14 cellular contexts compared by ENCODE assay signal in genomic region chr9:114290561-114290986, GRCh38. TPM values are rescaled to one million over a fixed set of nuclear protein-coding genes. Genes with fewer than 3 reads are reported as not detected.
DNase-seq lines count a peak whose midpoint lies in the region; ATAC-seq, FAIRE-seq and TF ChIP-seq lines count a peak whose summit lies in the region.
"Had no signal": no experiment of that assay in that cellular context is flagged by ENCODE, and none has a peak within 500 bp of the region (broad histone marks: within the 10 kb centered on the region; RNA-seq: fewer than 3 reads in every experiment).

No MANE protein-coding gene starts in this region.

- no peak for ATAC-seq in sciatic nerve
- ATAC-seq in GM18907 (IDR thresholded peaks at IDR 0.05; ENCODE audit: unreplicated experiment), result no peak
- ATAC-seq in HG03280 (IDR thresholded peaks at IDR 0.05; ENCODE audit: unreplicated experiment), result no peak

- no peak overlapping the region for H3K9ac ChIP-seq in astrocyte (ENCODE audit: low read length)
- no peak overlapping the region for H3K9ac ChIP-seq in kidney (ENCODE audit: low read length in 2 of 2)

- H3K9me3 ChIP-seq in astrocyte (ENCODE audit: insufficient read depth, low read depth, low read length) (no peaks in the 10 kb centered on the region), kidney (ENCODE audit: control insufficient read depth in 1 of 2, low read length in 2 of 2) (no peaks in the 10 kb centered on the region)

- no peaks in the 10 kb centered on the region for H3K27me3 ChIP-seq in astrocyte (ENCODE audit: insufficient read depth, low read length)

- H3K9me3 Mint-ChIP-seq in astrocyte (ENCODE audit: unreplicated experiment), result peaks cover 7% of the 10 kb centered on the region

- peak overlapping the region; percentile 89 for H3K27ac Mint-ChIP-seq in astrocyte (ENCODE audit: unreplicated experiment)
- H3K27ac Mint-ChIP-seq: activated T-helper 2 cell treated with anti-CD3 and anti-CD28 coated beads, Interferon-gamma antibody, Interleukin-2, Interleukin-4, amounts not matched to agents 10 μg/mL and 5 μg/mL and 100 μg/mL, durations not matched to agents 14 hours and 24 hours and 36 hours had no signal

- H3K27me3 Mint-ChIP-seq in astrocyte (ENCODE audit: low read depth, unreplicated experiment), result no peaks in the 10 kb centered on the region

- H2AFZ ChIP-seq in astrocyte (ENCODE audit: low read depth, low read length), result no peak overlapping the region

- intact Hi-C loops in kidney (cut with DNase I), result loop anchor here (10.0 kb wide), 1 partner anchor 206 kb away; no protein-coding TSS in a partner anchor
- intact Hi-C loops in sciatic nerve (cut with DNase I), result loop anchor here (5.0 kb wide), 1 partner anchor 183 kb away; no protein-coding TSS in a partner anchor

- H3K4me3 Mint-ChIP-seq in astrocyte (ENCODE audit: unreplicated experiment), result no peak overlapping the region
- H3K4me3 Mint-ChIP-seq: CD4-positive, CD25-positive, alpha-beta regulatory T cell had no signal

- no peaks in the 10 kb centered on the region for H3K79me2 ChIP-seq in astrocyte (ENCODE audit: insufficient read depth, low read length)

- H3K36me3 Mint-ChIP-seq in astrocyte (ENCODE audit: low read depth, unreplicated experiment), result peaks cover 27% of the 10 kb centered on the region
- H3K36me3 Mint-ChIP-seq: CD4-positive, CD25-positive, alpha-beta regulatory T cell had no signal

- TF ChIP-seq CTCF in astrocyte (IDR thresholded peaks at IDR 0.05; ENCODE audit: insufficient read depth, low read depth, low read length) (no peak), kidney (IDR thresholded peaks at IDR 0.05; ENCODE audit: borderline replicate concordance, extremely low read depth, insufficient read depth) (no peak)

- H3K4me1 ChIP-seq in astrocyte (ENCODE audit: insufficient read depth, low read length), result peaks cover 22% of the 10 kb centered on the region
- peaks cover 3 to 6% of the 10 kb centered on the region in 2 donors for H3K4me1 ChIP-seq in kidney (ENCODE audit: control insufficient read depth in 1 of 2, insufficient read depth in 1 of 2, low read depth in 1 of 2, low read length in 2 of 2)

- DNase-seq in DMS 273 (lab: John Stamatoyannopoulos, UW; ENCODE audit: unreplicated experiment) (peak; percentile 56), DMS 273 treated with DMSO at 0.1 percent for 48 hours (lab: John Stamatoyannopoulos, UW) (no peak), astrocyte (ENCODE audit: low read depth) (no peak), kidney (peak; percentile 62), sciatic nerve (ENCODE audit: low spot score) (peak; percentile 50), NCI-H345 (lab: John Stamatoyannopoulos, UW) (no peak)

- H3K4me2 ChIP-seq in astrocyte (ENCODE audit: low read length), result no peak overlapping the region

- peaks cover 22% of the 10 kb centered on the region for H3K4me1 Mint-ChIP-seq in astrocyte (ENCODE audit: low read depth, unreplicated experiment)

- H3K36me3 ChIP-seq in astrocyte (ENCODE audit: insufficient read depth, low read length) (peaks cover 12% of the 10 kb centered on the region), kidney (ENCODE audit: control insufficient read depth in 1 of 2, insufficient read depth in 2 of 2, low read length in 2 of 2) (peaks cover 0 to 5% of the 10 kb centered on the region in 2 donors)

- H3K27ac ChIP-seq in astrocyte (ENCODE audit: low read depth, low read length) (no peak overlapping the region), kidney (ENCODE audit: low read depth in 2 of 2, low read length in 2 of 2) (no peak overlapping the region)
- H3K27ac ChIP-seq: 22Rv1 had no signal

- H4K20me1 ChIP-seq in astrocyte (ENCODE audit: insufficient read depth, low read length), result no peaks in the 10 kb centered on the region

- FAIRE-seq in astrocyte (lab: Jason Lieb, UNC), result no peak
- FAIRE-seq in kidney (lab: Jason Lieb, UNC), result no peak

- no peak overlapping the region for H3K4me3 ChIP-seq in astrocyte (ENCODE audit: insufficient read depth, low read depth, low read length)
- H3K4me3 ChIP-seq in kidney (ENCODE audit: low read length in 2 of 2), result no peak overlapping the region

RNA-seq across cellular contexts. Expression of gene ORM1, which starts 32.3 kb away (rescaled TPM):
- not detected in 2 replicates for total RNA-seq in astrocyte
- total RNA-seq in kidney, result not detected
- 0.73 TPM for polyA plus RNA-seq in kidney (ENCODE audit: insufficient read depth, low read depth, low replicate concordance)
- total RNA-seq in sciatic nerve, result 0.76 TPM
- total RNA-seq: activated T-helper 2 cell treated with anti-CD3 and anti-CD28 coated beads, Interferon-gamma antibody, Interleukin-2, Interleukin-4, amounts not matched to agents 10 μg/mL and 5 μg/mL and 100 μg/mL, durations not matched to agents 14 hours and 24 hours and 36 hours; CD4-positive, CD25-positive, alpha-beta regulatory T cell; occipital lobe; RPMI7951; temporal lobe had no signal
- polyA plus RNA-seq: CD4-positive, CD25-positive, alpha-beta regulatory T cell had no signal

RNA-seq across cellular contexts. Expression of gene ORM2, which starts 39.1 kb away (rescaled TPM):
- not detected in 2 replicates for total RNA-seq in astrocyte
- total RNA-seq in kidney, result not detected
- not detected for polyA plus RNA-seq in kidney (ENCODE audit: insufficient read depth, low read depth, low replicate concordance)
- total RNA-seq in sciatic nerve, result not detected
- total RNA-seq: activated T-helper 2 cell treated with anti-CD3 and anti-CD28 coated beads, Interferon-gamma antibody, Interleukin-2, Interleukin-4, amounts not matched to agents 10 μg/mL and 5 μg/mL and 100 μg/mL, durations not matched to agents 14 hours and 24 hours and 36 hours; CD4-positive, CD25-positive, alpha-beta regulatory T cell; occipital lobe; RPMI7951; temporal lobe had no signal
- polyA plus RNA-seq: CD4-positive, CD25-positive, alpha-beta regulatory T cell had no signal

Comparison
In these comparisons a context has a peak if more than half of its experiments do, and no peak if none do; other contexts are left out.
1. DNase-seq: peak in DMS 273 (single experiment), kidney (single experiment) and sciatic nerve (single experiment); none in DMS 273 treated with DMSO at 0.1 percent for 48 hours (single experiment), astrocyte (single experiment) and NCI-H345 (single experiment).